ENCODE assay signal across 8 cellular contexts in genomic region chr6:2952557-2953095, GRCh38. TPM values are rescaled to one million over a fixed set of nuclear protein-coding genes. Genes with fewer than 3 reads are reported as not detected.
DNase-seq lines count a peak whose midpoint lies in the region; ATAC-seq, FAIRE-seq and TF ChIP-seq lines count a peak whose summit lies in the region.

No MANE protein-coding gene starts in this region.

- peak overlapping the region; percentile 54; the same call in 1 of the 2 replicates for H4K91ac ChIP-seq in IMR-90 (ENCODE audit: insufficient read depth, low read depth, low read length)

- SMC1A ChIA-PET in GM12878 (lab: Charles Lee; ENCODE audit: uncharacterized antibody, unreplicated experiment): interaction anchor here (0.6 to 2.3 kb wide), 15 partner anchors 9 to 771 kb away, joined by 3 to 10 read pairs (median 3); no protein-coding TSS in a partner anchor

- peaks cover 23 to 52% of the 10 kb centered on the region in 2 experiments for H3K79me1 ChIP-seq in IMR-90 (ENCODE audit: low read depth in 1 of 2, low read length in 2 of 2)

- TF ChIP-seq EP300 in GM12878 (IDR thresholded peaks at IDR 0.05; ENCODE audit: borderline replicate concordance in 1 of 2, control insufficient read depth in 1 of 2, low read depth in 2 of 2, low read length in 2 of 2): no peak

- H3K4me1 ChIP-seq in IMR-90 (ENCODE audit: control insufficient read depth, insufficient read depth, low read length) (peaks cover 3% of the 10 kb centered on the region; the same call in 1 of the 2 replicates), GM12878 (ENCODE audit: control insufficient read depth, insufficient read depth, low read length) (no peaks in the 10 kb centered on the region), iPS DF 6.9 (ENCODE audit: control insufficient read depth, insufficient read depth, low read length) (peaks cover 2% of the 10 kb centered on the region; the same call in 1 of the 2 replicates)

- TF ChIP-seq CTCF in IMR-90 (conservative IDR thresholded peaks at IDR 0.05; ENCODE audit: low read depth, low read length): peak; percentile 94
- peak; percentile 52 to 83 (median 80) for TF ChIP-seq CTCF in GM12878 (IDR thresholded peaks at IDR 0.05 in 2 of 3, conservative IDR thresholded peaks at IDR 0.05 in 1 of 3; ENCODE audit: control insufficient read depth in 2 of 3, extremely low read depth in 1 of 3, insufficient read depth in 1 of 3, low read depth in 3 of 3, low read length in 3 of 3)

- 7% methylated on average over 5 of the region's 27 CpGs; no CpG with 5 or more reads in 1 of the 2 experiments for WGBS in IMR-90 (ENCODE audit: extremely low coverage in 2 of 2, insufficient read length in 1 of 2), 2 experiments
- 20% methylated on average over 27 of the region's 27 CpGs for WGBS in GM12878 (ENCODE audit: insufficient coverage, insufficient replicate concordance, low lambda C conversion rate, missing lambda C conversion rate)
- no CpG with 5 or more reads among the region's 27 CpGs for WGBS in iPS DF 6.9 (ENCODE audit: insufficient coverage, insufficient read length)

- H3K4ac ChIP-seq in IMR-90 (ENCODE audit: low read depth, low read length): peak overlapping the region; percentile 73

- DNase-seq in GM12891 (ENCODE audit: insufficient read length, low spot score) (no peak), IMR-90 (peak; percentile 91), T-helper 1 cell (peak in 3 of 5 donors; percentile 38 to 42 (median 38)), GM12878 (ENCODE audit: low read depth, low spot score) (no peak), iPS DF 6.9 (ENCODE audit: low read depth, low spot score) (peak; percentile 84), skeletal muscle cell (ENCODE audit: low read depth) (peak; percentile 49), OCI-M2 (lab: John Stamatoyannopoulos, UW; ENCODE audit: unreplicated experiment) (no peak)

- peak; percentile 99 for ATAC-seq in IMR-90 (ENCODE audit: low read depth)
- ATAC-seq in GM12878: peak; percentile 99

- H3K9me3 ChIP-seq in IMR-90 (ENCODE audit: control insufficient read depth, insufficient read depth, low read length) (no peaks in the 10 kb centered on the region), GM12878 (replicated peaks; ENCODE audit: control insufficient read depth, insufficient read depth, low read length) (peaks cover 1% of the 10 kb centered on the region; the same call in 1 of the 3 replicates), iPS DF 6.9 (ENCODE audit: control insufficient read depth, insufficient read depth, low read length) (no peaks in the 10 kb centered on the region)

- H2BK20ac ChIP-seq in IMR-90 (ENCODE audit: low read depth, low read length): no peak overlapping the region

- 0 out of 2 replicates have a peak, but pooled peaks cover 2% of the 10 kb centered on the region for H3K9me1 ChIP-seq in IMR-90 (ENCODE audit: insufficient read depth, low read length)

- H4K20me1 ChIP-seq in IMR-90 (ENCODE audit: insufficient read depth, low read length): no peaks in the 10 kb centered on the region
- H4K20me1 ChIP-seq in GM12878 (ENCODE audit: control insufficient read depth, insufficient read depth): no peaks in the 10 kb centered on the region

- TF ChIP-seq RAD21 in IMR-90 (IDR thresholded peaks at IDR 0.05; ENCODE audit: low read length) (peak; percentile 80), GM12878 (IDR thresholded peaks at IDR 0.05; ENCODE audit: insufficient read depth, low read depth, low read length) (no peak)

- no peak overlapping the region for H3K9ac ChIP-seq in IMR-90 (ENCODE audit: low read depth, low read length)
- H3K9ac ChIP-seq in GM12878 (ENCODE audit: control insufficient read depth, insufficient read depth, low read length): no peak overlapping the region

- RAD21 ChIA-PET in GM12878 (lab: Charles Lee; ENCODE audit: unreplicated experiment): interaction anchor here (0.7 to 1.4 kb wide), 6 partner anchors 16 to 184 kb away, joined by 3 to 15 read pairs (median 4); no protein-coding TSS in a partner anchor

- 0 out of 2 replicates have a peak overlapping the region, but pooled peaks have one; percentile 0 for H2AK5ac ChIP-seq in IMR-90 (ENCODE audit: low read depth, low read length)

- no peak overlapping the region for H3K4me2 ChIP-seq in IMR-90 (ENCODE audit: low read depth, low read length)
- H3K4me2 ChIP-seq in GM12878 (ENCODE audit: control insufficient read depth, insufficient read depth): no peak overlapping the region

- H3K4me3 ChIP-seq in IMR-90 (ENCODE audit: insufficient read depth, low read depth, low read length) (no peak overlapping the region), GM12878 (no peak overlapping the region), iPS DF 6.9 (ENCODE audit: low read length) (no peak overlapping the region), skeletal muscle cell (ENCODE audit: low read depth, low read length) (no peak overlapping the region)

- H3K14ac ChIP-seq in IMR-90 (replicated peaks; ENCODE audit: low read depth, low read length): 0 out of 2 replicates have a peak overlapping the region, but pooled peaks have one; percentile 2

- intact Hi-C loops in IMR-90 (cut with micrococcal nuclease) (loop anchor here (1.0 to 2.0 kb wide), 4 partner anchors 18 to 161 kb away; partner anchors contain the start of gene SERPINB6), GM12878 (cut with micrococcal nuclease; ENCODE audit: unreplicated experiment) (loop anchor here (1.0 kb wide), 1 partner anchor 37 kb away; no protein-coding TSS in a partner anchor)

- peak overlapping the region; percentile 77 for H2AFZ ChIP-seq in IMR-90 (replicated peaks; ENCODE audit: low read length, poor library complexity)
- no peak overlapping the region for H2AFZ ChIP-seq in GM12878 (ENCODE audit: control insufficient read depth, low read depth, low read length)

- peak overlapping the region; percentile 48 for H2BK5ac ChIP-seq in IMR-90 (ENCODE audit: low read depth, low read length, poor library complexity, severe bottlenecking)

- dilution Hi-C loops in IMR-90 (cut with HindIII; ENCODE audit: low sequenced_read_pairs, unreplicated experiment): no loop called here

- H3K27me3 ChIP-seq in IMR-90 (ENCODE audit: control insufficient read depth, insufficient read depth, low read length) (no peaks in the 10 kb centered on the region), GM12878 (replicated peaks in 1 of 2; ENCODE audit: control insufficient read depth in 2 of 2, insufficient read depth in 2 of 2, low read length in 1 of 2) (peaks cover 4 to 6% of the 10 kb centered on the region in 2 experiments), iPS DF 6.9 (ENCODE audit: control insufficient read depth, insufficient read depth, low read length) (no peaks in the 10 kb centered on the region)

- no peak overlapping the region; the same call in 1 of the 2 replicates for H2BK120ac ChIP-seq in IMR-90 (ENCODE audit: low read depth, low read length)

- CTCF ChIA-PET in IMR-90 (lab: Yijun Ruan, JAX) (interaction anchor here (0.5 to 1.8 kb wide), 27 partner anchors 9 to 1881 kb away, joined by 3 to 37 read pairs (median 4); partner anchors contain the start of gene SERPINB1), GM12878 (lab: Yijun Ruan, JAX) (interaction anchor here (0.7 to 2.4 kb wide), 34 partner anchors 8 to 1357 kb away, joined by 3 to 55 read pairs (median 4); no protein-coding TSS in a partner anchor)

- no peak for TF ChIP-seq POLR2A in GM12891 (IDR thresholded peaks at IDR 0.05; ENCODE audit: low read depth, low read length)
- TF ChIP-seq POLR2A in IMR-90 (IDR thresholded peaks at IDR 0.05; ENCODE audit: low read depth, low read length): no peak
- TF ChIP-seq POLR2A in GM12878 (IDR thresholded peaks at IDR 0.05; ENCODE audit: low read depth, low read length): no peak

- no peaks in the 10 kb centered on the region for H3K79me2 ChIP-seq in GM12878 (ENCODE audit: control insufficient read depth, insufficient read depth, low read length)

- in situ Hi-C loops in IMR-90 (cut with MboI; ENCODE audit: low sequenced_read_pairs): no loop called here
- in situ Hi-C loops in GM12878 (cut with MboI): no loop called here

- no peak overlapping the region; the same call in 1 of the 2 replicates for H4K5ac ChIP-seq in IMR-90 (ENCODE audit: low read depth, low read length)

- peak overlapping the region; percentile 18 for H2AK9ac ChIP-seq in IMR-90 (replicated peaks; ENCODE audit: low read depth, low read length, poor library complexity)

- no peak overlapping the region for H2BK15ac ChIP-seq in IMR-90 (ENCODE audit: low read depth, low read length)

- POLR2A ChIA-PET in IMR-90 (lab: Charles Lee; ENCODE audit: unreplicated experiment): interaction anchor here (0.7 kb wide), 1 partner anchor 37 kb away, joined by 3 read pairs; no protein-coding TSS in a partner anchor
- POLR2A ChIA-PET in GM12878 (lab: Charles Lee): interaction anchor here (0.5 kb wide), 1 partner anchor 14 kb away, joined by 3 read pairs; no protein-coding TSS in a partner anchor

- FAIRE-seq in A204.1 (lab: Jason Lieb, UNC) (peak; percentile 68), GM12891 (lab: Jason Lieb, UNC) (peak; percentile 54), GM12878 (lab: Jason Lieb, UNC) (peak; percentile 84)

- H3K36me3 ChIP-seq in IMR-90 (ENCODE audit: control insufficient read depth, insufficient read depth, low read length) (peaks cover 39% of the 10 kb centered on the region), GM12878 (ENCODE audit: control insufficient read depth in 2 of 2, insufficient read depth in 2 of 2, low read length in 1 of 2) (no peaks in the 10 kb centered on the region), iPS DF 6.9 (ENCODE audit: control insufficient read depth, insufficient read depth, low read length) (peaks cover 5% of the 10 kb centered on the region)

- H3K18ac ChIP-seq in IMR-90 (ENCODE audit: low read depth, low read length): no peak overlapping the region

- H3K23ac ChIP-seq in IMR-90 (ENCODE audit: low read depth, low read length): no peak overlapping the region

- no peak overlapping the region for H3K56ac ChIP-seq in IMR-90 (ENCODE audit: extremely low read depth, insufficient read depth, low read length)

- H3K27ac ChIP-seq in IMR-90 (ENCODE audit: insufficient read depth, low read length): peak overlapping the region; percentile 25
- no peak overlapping the region for H3K27ac ChIP-seq in GM12878 (ENCODE audit: control insufficient read depth, insufficient read depth)
- no peak overlapping the region for H3K27ac ChIP-seq in iPS DF 6.9 (ENCODE audit: low read length)

- peak overlapping the region; percentile 32 to 71; a peak in 2 of 4 replicates for H4K8ac ChIP-seq in IMR-90 (ENCODE audit: low read depth in 2 of 2, low read length in 2 of 2)

- BruUV-seq in IMR-90 (replicated peaks; lab: Mats Ljungman, UMichigan) (no TSS peak), GM12878 (replicated peaks; lab: Mats Ljungman, UMichigan) (no TSS peak)

RNA-seq across cellular contexts. Expression of gene SERPINB6, which starts 18.7 kb away (rescaled TPM):
- 1.7 TPM for polyA plus RNA-seq in GM12891 (2012; ENCODE audit: low read depth, missing spikeins)
- total RNA-seq in IMR-90 (2012; rRNA removed) (37.1 and 60.3 TPM in 2 replicates), GM12878 (2014; rRNA removed) (0.54 and 0.68 TPM in 2 replicates), GM12878 (2014; rRNA removed; fragmentation: Illumina TruSeq; extraction: Trizol) (0.49 and 0.88 TPM in 2 replicates), GM12878 (2021) (0.66 and 1.2 TPM in 2 replicates)
- polyA plus RNA-seq in IMR-90 (2012; rRNA removed) (78.7 and 91.1 TPM in 2 replicates), GM12878 (2011; rRNA removed) (0.14 TPM in 1 of 2 replicates, not detected in the other), GM12878 (2014; fragmentation: Illumina TruSeq; extraction: Trizol) (0.68 and 0.98 TPM in 2 replicates), GM12878 (2014; fragmentation: Nextera tagmentation; extraction: Ambion mirVana) (1 to 10 TPM; 1.4 to 2.2 TPM), GM12878 (2014; rRNA removed) (0.45 and 0.58 TPM in 2 replicates), GM12878 (2016; fragmentation: Nextera tagmentation; extraction: Ambion mirVana) (under 1 TPM; 0.37 to 0.39 TPM)
- polyA plus RNA-seq in IMR-90 (2012; cell fraction: cytosol; rRNA removed): 74.7 and 123 TPM in 2 replicates
- polyA plus RNA-seq in IMR-90 (2012; cell fraction: nucleus; rRNA removed; ENCODE audit: low replicate concordance): 93.6 and 162 TPM in 2 replicates
- total RNA-seq in GM12878 (2013; cell fraction: nucleolus; rRNA removed): 0.35 and 0.49 TPM in 2 replicates
- 1.5 TPM for polyA plus RNA-seq in GM12878 (2011; ENCODE audit: low read depth)
- polyA plus RNA-seq in GM12878 (2011; cell fraction: cytosol; rRNA removed): 0.10 TPM in 1 of 2 replicates, not detected in the other
- polyA plus RNA-seq in GM12878 (2011; cell fraction: nucleus; rRNA removed): 0.06 and 0.23 TPM in 2 replicates
- 0.92 and 1.6 TPM in 2 replicates for polyA plus RNA-seq in GM12878 (2012)
- 0.15 TPM in 1 of 2 replicates, not detected in the other for polyA minus RNA-seq in GM12878 (2011; rRNA and poly(A)+ RNA removed)
- 3.2 and 5.1 TPM in 2 replicates for polyA minus RNA-seq in GM12878 (2011; cell fraction: cytosol; rRNA and poly(A)+ RNA removed)
- polyA minus RNA-seq in GM12878 (2011; cell fraction: nucleus; rRNA and poly(A)+ RNA removed): 0.36 and 0.67 TPM in 2 replicates

RNA-seq across cellular contexts. Expression of gene NQO2, which starts 47.1 kb away (rescaled TPM):
- polyA plus RNA-seq in GM12891 (2012; ENCODE audit: low read depth, missing spikeins): 0.63 TPM
- total RNA-seq in IMR-90 (2012; rRNA removed) (59.4 and 72.1 TPM in 2 replicates), GM12878 (2014; rRNA removed) (0.68 and 0.76 TPM in 2 replicates), GM12878 (2014; rRNA removed; fragmentation: Illumina TruSeq; extraction: Trizol) (0.64 and 0.81 TPM in 2 replicates), GM12878 (2021) (1.3 and 2.2 TPM in 2 replicates)
- polyA plus RNA-seq in IMR-90 (2012; rRNA removed) (41.9 and 42.5 TPM in 2 replicates), GM12878 (2011; rRNA removed) (0.73 and 1.1 TPM in 2 replicates), GM12878 (2014; fragmentation: Illumina TruSeq; extraction: Trizol) (0.29 and 0.79 TPM in 2 replicates), GM12878 (2014; fragmentation: Nextera tagmentation; extraction: Ambion mirVana) (under 1 TPM; 0.55 to 0.66 TPM), GM12878 (2014; rRNA removed) (0.76 and 1.2 TPM in 2 replicates), GM12878 (2016; fragmentation: Nextera tagmentation; extraction: Ambion mirVana) (1 to 10 TPM; 2.4 to 2.6 TPM)
- 31.1 and 51.6 TPM in 2 replicates for polyA plus RNA-seq in IMR-90 (2012; cell fraction: cytosol; rRNA removed)
- 13.5 and 24.4 TPM in 2 replicates for polyA plus RNA-seq in IMR-90 (2012; cell fraction: nucleus; rRNA removed; ENCODE audit: low replicate concordance)
- total RNA-seq in GM12878 (2013; cell fraction: nucleolus; rRNA removed): 0.10 and 0.12 TPM in 2 replicates
- polyA plus RNA-seq in GM12878 (2011; ENCODE audit: low read depth): 1.1 TPM
- polyA plus RNA-seq in GM12878 (2011; cell fraction: cytosol; rRNA removed): 0.67 and 1.0 TPM in 2 replicates
- 0.88 and 1.1 TPM in 2 replicates for polyA plus RNA-seq in GM12878 (2011; cell fraction: nucleus; rRNA removed)
- polyA plus RNA-seq in GM12878 (2012): 2.6 and 2.7 TPM in 2 replicates
- 0.82 and 1.2 TPM in 2 replicates for polyA minus RNA-seq in GM12878 (2011; rRNA and poly(A)+ RNA removed)
- 1.4 and 2.5 TPM in 2 replicates for polyA minus RNA-seq in GM12878 (2011; cell fraction: cytosol; rRNA and poly(A)+ RNA removed)
- polyA minus RNA-seq in GM12878 (2011; cell fraction: nucleus; rRNA and poly(A)+ RNA removed): 0.10 and 0.36 TPM in 2 replicates

RNA-seq across cellular contexts. Expression of gene SERPINB9, which starts 49.5 kb away (rescaled TPM):
- 5.6 TPM for polyA plus RNA-seq in GM12891 (2012; ENCODE audit: low read depth, missing spikeins)
- total RNA-seq in IMR-90 (2012; rRNA removed) (2.3 and 2.5 TPM in 2 replicates), GM12878 (2014; rRNA removed) (4.7 and 5.6 TPM in 2 replicates), GM12878 (2014; rRNA removed; fragmentation: Illumina TruSeq; extraction: Trizol) (5.4 and 5.5 TPM in 2 replicates), GM12878 (2021) (5.8 and 6.1 TPM in 2 replicates)
- polyA plus RNA-seq in IMR-90 (2012; rRNA removed) (2.2 and 2.3 TPM in 2 replicates), GM12878 (2011; rRNA removed) (133 and 141 TPM in 2 replicates), GM12878 (2014; fragmentation: Illumina TruSeq; extraction: Trizol) (6.7 and 7.3 TPM in 2 replicates), GM12878 (2014; fragmentation: Nextera tagmentation; extraction: Ambion mirVana) (1 to 10 TPM; 2.0 to 3.7 TPM), GM12878 (2014; rRNA removed) (3.8 and 5.9 TPM in 2 replicates), GM12878 (2016; fragmentation: Nextera tagmentation; extraction: Ambion mirVana) (1 to 10 TPM; 4.1 to 4.2 TPM)
- 1.1 and 1.5 TPM in 2 replicates for polyA plus RNA-seq in IMR-90 (2012; cell fraction: cytosol; rRNA removed)
- 1.1 and 3.5 TPM in 2 replicates for polyA plus RNA-seq in IMR-90 (2012; cell fraction: nucleus; rRNA removed; ENCODE audit: low replicate concordance)
- 63.2 and 66.0 TPM in 2 replicates for total RNA-seq in GM12878 (2013; cell fraction: nucleolus; rRNA removed)
- 7.8 TPM for polyA plus RNA-seq in GM12878 (2011; ENCODE audit: low read depth)
- polyA plus RNA-seq in GM12878 (2011; cell fraction: cytosol; rRNA removed): 94.6 and 110 TPM in 2 replicates
- polyA plus RNA-seq in GM12878 (2011; cell fraction: nucleus; rRNA removed): 35.5 and 39.0 TPM in 2 replicates
- 11.4 and 20.4 TPM in 2 replicates for polyA plus RNA-seq in GM12878 (2012)
- polyA minus RNA-seq in GM12878 (2011; rRNA and poly(A)+ RNA removed): 135 and 152 TPM in 2 replicates
- polyA minus RNA-seq in GM12878 (2011; cell fraction: cytosol; rRNA and poly(A)+ RNA removed): 57.1 and 64.0 TPM in 2 replicates
- polyA minus RNA-seq in GM12878 (2011; cell fraction: nucleus; rRNA and poly(A)+ RNA removed): 21.2 and 30.0 TPM in 2 replicates

Comparison
In these comparisons a context has a peak if more than half of its experiments do, and no peak if none do; other contexts are left out.
1. DNase-seq: peak in IMR-90 (single experiment), T-helper 1 cell (3 of 5), iPS DF 6.9 (single experiment) and skeletal muscle cell (single experiment); none in GM12891 (single experiment), GM12878 (single experiment) and OCI-M2 (single experiment).
2. RNA of gene SERPINB6, which starts 18.7 kb away (total RNA-seq): 37.1 to 60.3 TPM in IMR-90; 0.35 to 1.2 TPM in GM12878; every median in the first group is over 10 times any median in the second.
3. RNA of gene NQO2, which starts 47.1 kb away (total RNA-seq): 59.4 to 72.1 TPM in IMR-90; 0.10 to 2.2 TPM in GM12878; every median in the first group is over 10 times any median in the second.